Comparison of ENCODE assay signal across 8 cellular contexts in the genomic region with DNA sequence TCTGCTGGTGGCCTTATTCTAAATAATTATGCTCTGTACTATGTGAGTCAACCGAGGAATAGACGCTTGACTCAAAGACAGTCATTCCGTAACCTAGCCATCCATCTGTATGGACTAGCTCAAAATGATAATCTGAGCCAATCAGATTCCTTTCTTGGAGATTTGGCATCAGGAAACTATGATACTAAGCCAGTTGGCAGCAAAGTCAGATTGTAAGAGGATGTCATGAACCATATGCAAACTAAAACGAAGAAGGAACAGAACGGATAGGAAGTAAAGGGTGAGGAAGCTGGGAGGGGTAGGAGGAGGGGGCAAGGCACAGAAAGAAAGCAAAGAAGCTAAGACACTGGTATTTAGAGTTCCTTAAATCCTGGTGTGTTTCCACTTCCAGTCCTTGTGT. TPM values are rescaled to one million over a fixed set of nuclear protein-coding genes. Genes with fewer than 3 reads are reported as not detected.
A peak's percentile ranks its signal among the peaks of the same experiment; 100 is the strongest.
DNase-seq lines count a peak whose midpoint lies in the region; ATAC-seq and TF ChIP-seq lines count a peak whose summit lies in the region.

No MANE protein-coding gene starts in this region.

- H3K4me1 Mint-ChIP-seq in activated T-helper 1 cell treated with anti-CD3 and anti-CD28 coated beads, Interleukin-12 subunit alpha, Interleukin-12 subunit beta, Interleukin-2, Interleukin-4 antibody, amounts not matched to agents 30 ng/mL and 10 ng/mL and 1 ng/mL, durations not matched to agents 14 hours and 24 hours and 36 hours (ENCODE audit: low read depth) = peaks cover 7% of the 10 kb centered on the region

- H3K9me3 Mint-ChIP-seq in activated T-helper 1 cell treated with anti-CD3 and anti-CD28 coated beads, Interleukin-12 subunit alpha, Interleukin-12 subunit beta, Interleukin-2, Interleukin-4 antibody, amounts not matched to agents 30 ng/mL and 10 ng/mL and 1 ng/mL, durations not matched to agents 14 hours and 24 hours and 36 hours = no peaks in the 10 kb centered on the region

- peaks cover 2% of the 10 kb centered on the region for H3K27me3 Mint-ChIP-seq in activated T-helper 1 cell treated with anti-CD3 and anti-CD28 coated beads, Interleukin-12 subunit alpha, Interleukin-12 subunit beta, Interleukin-2, Interleukin-4 antibody, amounts not matched to agents 30 ng/mL and 10 ng/mL and 1 ng/mL, durations not matched to agents 14 hours and 24 hours and 36 hours (ENCODE audit: insufficient read depth)

- H3K36me3 ChIP-seq in adrenal gland (replicated peaks in 1 of 2) = no peaks in the 10 kb centered on the region
- H3K36me3 ChIP-seq in MG63 = no peaks in the 10 kb centered on the region

- H3K27ac Mint-ChIP-seq in activated T-helper 1 cell treated with anti-CD3 and anti-CD28 coated beads, Interleukin-12 subunit alpha, Interleukin-12 subunit beta, Interleukin-2, Interleukin-4 antibody, amounts not matched to agents 30 ng/mL and 10 ng/mL and 1 ng/mL, durations not matched to agents 14 hours and 24 hours and 36 hours = no peak overlapping the region

- peak overlapping the region in 3 of 5 donors; percentile 32 to 76 (median 59) for H3K27ac ChIP-seq in adrenal gland

- H3K4me3 Mint-ChIP-seq in activated T-helper 1 cell treated with anti-CD3 and anti-CD28 coated beads, Interleukin-12 subunit alpha, Interleukin-12 subunit beta, Interleukin-2, Interleukin-4 antibody, amounts not matched to agents 30 ng/mL and 10 ng/mL and 1 ng/mL, durations not matched to agents 14 hours and 24 hours and 36 hours = no peak overlapping the region

- no peak for TF ChIP-seq POLR2A in adrenal gland (IDR thresholded peaks at IDR 0.05)

- H3K27me3 ChIP-seq in adrenal gland (no peaks in the 10 kb centered on the region), MG63 (no peaks in the 10 kb centered on the region; the same call in 1 of the 2 replicates)

- H3K4me3 ChIP-seq in adrenal gland (peak overlapping the region in 1 of 4 donors; percentile 16), MG63 (no peak overlapping the region)

- no peak for DNase-seq in adrenal gland
- peak; percentile 50 for DNase-seq in pons (ENCODE audit: low spot score)
- DNase-seq in activated T-helper 1 cell treated with anti-CD3 and anti-CD28 coated beads, Interleukin-12 subunit alpha, Interleukin-12 subunit beta, Interleukin-2, Interleukin-4 antibody, amounts not matched to agents 30 ng/mL and 10 ng/mL and 1 ng/mL, durations not matched to agents 14 hours and 24 hours and 36 hours (ENCODE audit: low spot score) = no peak
- no peak for DNase-seq in T-helper 1 cell
- no peak for DNase-seq in MG63
- no peak for DNase-seq in DMS153 treated with DMSO at 0.1 percent for 48 hours (lab: John Stamatoyannopoulos, UW; ENCODE audit: unreplicated experiment)

- no peaks in the 10 kb centered on the region for H3K4me1 ChIP-seq in adrenal gland (replicated peaks in 1 of 2)

- no peak for TF ChIP-seq CTCF in adrenal gland (IDR thresholded peaks at IDR 0.05)

- H3K36me3 Mint-ChIP-seq in activated T-helper 1 cell treated with anti-CD3 and anti-CD28 coated beads, Interleukin-12 subunit alpha, Interleukin-12 subunit beta, Interleukin-2, Interleukin-4 antibody, amounts not matched to agents 30 ng/mL and 10 ng/mL and 1 ng/mL, durations not matched to agents 14 hours and 24 hours and 36 hours (ENCODE audit: low read depth) = no peaks in the 10 kb centered on the region

- 65 to 73% (median 68%) methylated on average over 5 of the region's 5 CpGs for WGBS in adrenal gland, 4 donors

- intact Hi-C loops in adrenal gland (cut with DNase I) = loop anchor here in 1 of 2 donors (10.0 kb wide), 1 partner anchor 63 kb away; no protein-coding TSS in a partner anchor
- intact Hi-C loops in activated T-helper 1 cell treated with anti-CD3 and anti-CD28 coated beads, Interleukin-12 subunit alpha, Interleukin-12 subunit beta, Interleukin-2, Interleukin-4 antibody, amounts not matched to agents 30 ng/mL and 10 ng/mL and 1 ng/mL, durations not matched to agents 14 hours and 24 hours and 36 hours (cut with micrococcal nuclease) = no loop called here

- ATAC-seq in GM19324 (IDR thresholded peaks at IDR 0.05; ENCODE audit: low FRiP score, unreplicated experiment) = peak; percentile 56
- ATAC-seq in HG02852 (IDR thresholded peaks at IDR 0.05; ENCODE audit: unreplicated experiment) = peak; percentile 78

- no peaks in the 10 kb centered on the region for H3K9me3 ChIP-seq in adrenal gland (replicated peaks in 1 of 3)
- no peaks in the 10 kb centered on the region for H3K9me3 ChIP-seq in MG63

RNA-seq across cellular contexts. Expression of gene SESN3, which starts 10.7 kb away (rescaled TPM):
- 10 to 100 TPM; 30.1 to 90.0 (median 40.2) TPM for total RNA-seq in adrenal gland
- polyA plus RNA-seq in adrenal gland = 10 to 100 TPM in 1 of 3 donors, 1 to 10 TPM in 2; 5.9 to 14.8 (median 8.3) TPM
- total RNA-seq in activated T-helper 1 cell treated with anti-CD3 and anti-CD28 coated beads, Interleukin-12 subunit alpha, Interleukin-12 subunit beta, Interleukin-2, Interleukin-4 antibody, amounts not matched to agents 30 ng/mL and 10 ng/mL and 1 ng/mL, durations not matched to agents 14 hours and 24 hours and 36 hours = 62.0 and 68.6 TPM in 2 replicates
- total RNA-seq in MG63 (2014; rRNA removed; shearing (Covaris generic); ENCODE audit: low replicate concordance) = 0.69 and 0.79 TPM in 2 replicates

Comparison
In these comparisons a context has a peak if more than half of its experiments do, and no peak if none do; other contexts are left out.
1. RNA of gene SESN3, which starts 10.7 kb away (total RNA-seq): 62.0 to 68.6 TPM in activated T-helper 1 cell treated with anti-CD3 and anti-CD28 coated beads, Interleukin-12 subunit alpha, Interleukin-12 subunit beta, Interleukin-2, Interleukin-4 antibody, amounts not matched to agents 30 ng/mL and 10 ng/mL and 1 ng/mL, durations not matched to agents 14 hours and 24 hours and 36 hours and 30.1 to 90.0 TPM in adrenal gland; 0.69 to 0.79 TPM in MG63; every median in the first group is over 10 times any median in the second.